In the genomic region with DNA sequence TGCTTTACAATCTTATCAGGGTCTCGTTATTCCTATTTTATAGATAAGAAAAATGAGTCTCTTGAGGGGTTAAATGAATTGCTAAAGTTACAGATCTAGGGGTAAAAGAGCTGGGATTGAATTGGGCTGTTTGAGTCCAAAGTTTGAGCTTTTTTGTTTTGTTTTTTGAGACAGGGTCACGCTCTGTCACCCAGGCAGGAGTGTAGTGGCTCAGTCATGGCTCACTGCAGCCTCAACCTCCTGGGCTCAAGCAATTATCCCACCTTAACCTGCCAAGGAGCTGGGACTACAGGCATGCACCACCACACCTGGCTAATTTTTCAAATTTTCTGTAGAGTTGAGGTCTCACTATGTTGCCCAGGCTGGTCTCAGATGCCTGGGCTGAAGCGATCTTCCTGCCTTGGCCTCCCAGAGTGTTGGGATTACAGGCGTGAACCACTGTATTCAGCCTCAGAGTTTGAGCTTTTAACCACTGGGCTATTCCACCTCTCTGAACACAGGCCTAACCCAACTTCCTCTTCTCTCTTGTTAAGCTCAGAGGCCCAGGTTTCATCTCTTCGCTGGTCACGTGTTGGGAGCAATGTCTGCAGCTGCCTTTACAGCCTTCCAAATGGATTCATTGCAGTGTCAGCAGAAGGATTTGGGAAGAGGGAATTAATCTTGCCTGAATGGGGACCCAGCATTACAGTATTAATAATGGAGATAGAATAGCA, we compare ENCODE assay signal across 1 cellular context.
TF ChIP-seq lines count a peak whose summit lies in the region.

No MANE protein-coding gene starts in this region.

TF ChIP-seq in SK-N-SH treated with all-trans-retinoic acid at 6 μM for 48 hours, 23 proteins besides CTCF, POLR2A, EP300 and RAD21 (continued from another document):
- TF ChIP-seq PATZ1 (CRISPR knock-in tag; IDR thresholded peaks at IDR 0.05; ENCODE audit: borderline replicate concordance) (no peak), ZFP30 (CRISPR knock-in tag; IDR thresholded peaks at IDR 0.05) (no peak), ESRRG (CRISPR knock-in tag; IDR thresholded peaks at IDR 0.05) (no peak), TCF4 (CRISPR knock-in tag; IDR thresholded peaks at IDR 0.05; ENCODE audit: borderline replicate concordance) (no peak), TOX (CRISPR knock-in tag; IDR thresholded peaks at IDR 0.05; ENCODE audit: borderline replicate concordance) (no peak), CSRNP3 (CRISPR knock-in tag; IDR thresholded peaks at IDR 0.05) (no peak), ARNTL (CRISPR knock-in tag; IDR thresholded peaks at IDR 0.05; ENCODE audit: borderline replicate concordance, low read depth) (no peak)
